In the genomic region with DNA sequence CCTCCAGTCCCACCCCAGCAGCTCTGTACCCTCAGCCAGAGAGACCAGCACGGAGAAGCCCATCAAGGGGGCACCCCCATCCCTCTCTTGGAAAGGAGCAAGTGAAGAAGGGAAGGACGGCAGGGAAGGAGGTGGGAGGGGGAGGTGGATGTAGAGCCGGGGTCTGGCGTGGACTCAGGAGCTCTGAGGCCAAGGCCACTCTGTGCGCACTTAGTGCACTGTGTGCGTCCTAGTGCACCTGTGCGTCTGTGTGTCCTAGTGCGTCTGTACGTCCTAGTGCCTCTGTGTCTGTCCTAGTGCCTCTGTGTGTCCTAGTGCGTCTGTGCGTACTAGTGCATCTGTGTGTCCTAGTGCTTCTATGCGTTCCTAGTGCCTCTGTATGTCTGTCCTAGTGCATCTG, we compare ENCODE assay signal across 26 cellular contexts. TPM values are rescaled to one million over a fixed set of nuclear protein-coding genes. Genes with fewer than 3 reads are reported as not detected.
DNase-seq lines count a peak whose midpoint lies in the region; ATAC-seq and TF ChIP-seq lines count a peak whose summit lies in the region.
"Had no signal": no experiment of that assay in that cellular context is flagged by ENCODE, and none has a peak within 500 bp of the region (broad histone marks: within the 10 kb centered on the region; RNA-seq: fewer than 3 reads in every experiment).

No MANE protein-coding gene starts in this region.

- no peaks in the 10 kb centered on the region for H3K9me3 ChIP-seq in RWPE2 (ENCODE audit: severe bottlenecking)
- no peaks in the 10 kb centered on the region for H3K9me3 ChIP-seq in left lung
- H3K9me3 ChIP-seq in spleen: no peaks in the 10 kb centered on the region
- H3K9me3 ChIP-seq: Peyer's patch, prostate gland, upper lobe of left lung had no signal

- H3K36me3 ChIP-seq in RWPE2 (ENCODE audit: low read depth) (peaks cover 74% of the 10 kb centered on the region), left lung (peaks cover 0 to 100% of the 10 kb centered on the region in 2 donors), spleen (peaks cover 0 to 100% (median 98%) of the 10 kb centered on the region in 6 donors)

- no peaks in the 10 kb centered on the region for H3K27me3 Mint-ChIP-seq in stimulated activated naive CD8-positive, alpha-beta T cell treated with anti-CD3 and anti-CD28 coated beads, Interleukin-15, amount 100 ng/mL, for 72 hours
- H3K27me3 Mint-ChIP-seq: CD4-positive, alpha-beta T cell; IgD-negative memory B cell; memory B cell had no signal

- H3K27ac ChIP-seq in RWPE2 (ENCODE audit: poor library complexity, severe bottlenecking): no peak overlapping the region
- no peak overlapping the region for H3K27ac ChIP-seq in left lung
- no peak overlapping the region for H3K27ac ChIP-seq in spleen
- H3K27ac ChIP-seq: Peyer's patch, prostate gland, upper lobe of left lung had no signal

- H3K4me1 Mint-ChIP-seq in stimulated activated naive CD8-positive, alpha-beta T cell treated with anti-CD3 and anti-CD28 coated beads, Interleukin-15, amount 100 ng/mL, for 72 hours: no peaks in the 10 kb centered on the region
- H3K4me1 Mint-ChIP-seq: GM23338, memory B cell had no signal

- H3K27me3 ChIP-seq in RWPE2 (ENCODE audit: insufficient read depth, poor library complexity, severe bottlenecking) (no peaks in the 10 kb centered on the region), left lung (no peaks in the 10 kb centered on the region), spleen (replicated peaks in 1 of 7) (no peaks in the 10 kb centered on the region)
- H3K27me3 ChIP-seq: Peyer's patch, upper lobe of left lung had no signal

- H3K4me1 ChIP-seq in RWPE2 (ENCODE audit: insufficient read depth, poor library complexity, severe bottlenecking): no peaks in the 10 kb centered on the region
- H3K4me1 ChIP-seq in left lung: no peaks in the 10 kb centered on the region
- H3K4me1 ChIP-seq in spleen: no peaks in the 10 kb centered on the region
- H3K4me1 ChIP-seq: Peyer's patch, prostate gland, upper lobe of left lung had no signal

- no peak for ATAC-seq in activated CD4-positive, CD25-positive, alpha-beta regulatory T cell treated with anti-CD3 and anti-CD28 coated beads, Interleukin-2, amount 50 U/mL, for 24 hours
- ATAC-seq in RWPE2 (ENCODE audit: low read depth) (no peak), left lung (no peak)
- ATAC-seq in stimulated activated naive CD8-positive, alpha-beta T cell treated with anti-CD3 and anti-CD28 coated beads, Interleukin-15, amount 100 ng/mL, for 72 hours: no peak
- ATAC-seq: GM23338, sciatic nerve had no signal

- no peak overlapping the region for H3K4me3 Mint-ChIP-seq in stimulated activated naive CD8-positive, alpha-beta T cell treated with anti-CD3 and anti-CD28 coated beads, Interleukin-15, amount 100 ng/mL, for 72 hours
- H3K4me3 Mint-ChIP-seq: CD4-positive, alpha-beta T cell; GM23338; HFFc6; IgD-negative memory B cell; memory B cell had no signal

- no peaks in the 10 kb centered on the region for H3K9me3 Mint-ChIP-seq in stimulated activated naive CD8-positive, alpha-beta T cell treated with anti-CD3 and anti-CD28 coated beads, Interleukin-15, amount 100 ng/mL, for 72 hours
- H3K9me3 Mint-ChIP-seq: CD4-positive, alpha-beta T cell; HFFc6; IgD-negative memory B cell; memory B cell had no signal

- WGBS in spleen, 5 donors: 93 to 97% (median 95%) methylated on average over 12 of the region's 12 CpGs

- intact Hi-C loops in left lung (cut with DNase I) (no loop called here), spleen (cut with DNase I; ENCODE audit: low total_unique reads) (no loop called here)

- no peak for TF ChIP-seq POLR2A in spleen (IDR thresholded peaks at IDR 0.05)

- H3K4me3 ChIP-seq in RWPE2 (ENCODE audit: severe bottlenecking): no peak overlapping the region
- H3K4me3 ChIP-seq in left lung: no peak overlapping the region
- H3K4me3 ChIP-seq in spleen: no peak overlapping the region
- H3K4me3 ChIP-seq: GM23338, Peyer's patch, prostate gland, upper lobe of left lung had no signal

- peak; percentile 11 for DNase-seq in activated CD4-positive, CD25-positive, alpha-beta regulatory T cell treated with anti-CD3 and anti-CD28 coated beads, Interleukin-2, amount 50 U/mL, for 72 hours
- DNase-seq in RWPE2 (ENCODE audit: low spot score): peak; percentile 43
- peak; percentile 13 to 23 for DNase-seq in left lung
- peak; percentile 31 for DNase-seq in spleen
- no peak for DNase-seq in SKM-1 treated with dmso at 0.1 percent for 144 hours (lab: John Stamatoyannopoulos, UW; ENCODE audit: unreplicated experiment)
- DNase-seq in stimulated activated naive CD8-positive, alpha-beta T cell treated with anti-CD3 and anti-CD28 coated beads, Interleukin-15, amount 100 ng/mL, for 72 hours: no peak
- no peak for DNase-seq in HuH-7.5 (ENCODE audit: low spot score)
- DNase-seq: activated CD4-positive, alpha-beta T cell treated with anti-CD3 and anti-CD28 coated beads, Interleukin-2, amount 50 U/mL, for 48 hours; activated naive CD4-positive, alpha-beta T cell treated with Interleukin-2 at 50 U/mL for 16 hours; activated T-cell treated with anti-CD3 and anti-CD28 coated beads, Interleukin-2, amount 50 U/mL, for 48 hours; amniotic stem cell; DND-41; GF-D8; HFFc6; NCI-H446 treated with DMSO at 0.1 percent for 48 hours; NCI-H774; stimulated activated CD4-positive, alpha-beta T cell treated with anti-CD3 and anti-CD28 coated beads, Interleukin-4, amount 100 ng/mL, for 4 hours had no signal

- H3K27ac Mint-ChIP-seq in stimulated activated naive CD8-positive, alpha-beta T cell treated with anti-CD3 and anti-CD28 coated beads, Interleukin-15, amount 100 ng/mL, for 72 hours: no peak overlapping the region
- H3K27ac Mint-ChIP-seq: CD4-positive, alpha-beta T cell; GM23338; HFFc6; IgD-negative memory B cell; memory B cell had no signal

- TF ChIP-seq CTCF in RWPE2 (IDR thresholded peaks at IDR 0.05; ENCODE audit: poor library complexity, severe bottlenecking) (no peak), left lung (IDR thresholded peaks at IDR 0.05) (no peak), spleen (IDR thresholded peaks at IDR 0.05 in 8 of 11, conservative IDR thresholded peaks at IDR 0.05 in 3 of 11) (no peak)

RNA-seq across cellular contexts. Expression of a gene that starts 54.2 kb away (rescaled TPM):
- 100 to 1,000 TPM; 504 to 551 TPM for total RNA-seq in left lung
- 100 to 1,000 TPM in 3 of 7 donors, 10 to 100 TPM in 4; 62.0 to 122 (median 93.6) TPM for total RNA-seq in spleen
- polyA plus RNA-seq in spleen: 100 to 1,000 TPM in 2 of 3 donors, 10 to 100 TPM in 1; 65.8 to 157 (median 107) TPM

RNA-seq across cellular contexts. Expression of a gene that starts 58.0 kb away (rescaled TPM):
- total RNA-seq in left lung (100 to 1,000 TPM; 201 to 263 TPM), spleen (100 to 1,000 TPM in 6 of 7 donors, 10 to 100 TPM in 1; 78.8 to 164 (median 122) TPM)
- 10 to 100 TPM; 17.0 to 27.3 (median 21.7) TPM for polyA plus RNA-seq in spleen

Comparison
In these comparisons a context has a peak if more than half of its experiments do, and no peak if none do; other contexts are left out.
1. DNase-seq: peak in activated CD4-positive, CD25-positive, alpha-beta regulatory T cell treated with anti-CD3 and anti-CD28 coated beads, Interleukin-2, amount 50 U/mL, for 72 hours (single experiment), RWPE2 (single experiment), left lung (2 of 2) and spleen (single experiment); none in SKM-1 treated with dmso at 0.1 percent for 144 hours (single experiment), stimulated activated naive CD8-positive, alpha-beta T cell treated with anti-CD3 and anti-CD28 coated beads, Interleukin-15, amount 100 ng/mL, for 72 hours (0 of 2) and HuH-7.5 (single experiment).
2. RNA of a gene that starts 54.2 kb away (total RNA-seq): 504 to 551 TPM in left lung; 62.0 to 122 TPM in spleen; every median in the first group is over 4 times any median in the second.